Comparison of ENCODE assay signal across 8 cellular contexts in genomic region chr2:100751841-100752625, GRCh38.
DNase-seq lines count a peak whose midpoint lies in the region; ATAC-seq and TF ChIP-seq lines count a peak whose summit lies in the region.
"Not testable (repeated sequence)": the region's sequence is repeated elsewhere in the genome, so short reads cannot be mapped to it uniquely, and the experiment has no call there.

No MANE protein-coding gene starts in this region.

- H3K4me1 Mint-ChIP-seq in activated T-cell treated with anti-CD3 and anti-CD28 coated beads, Interleukin-2, amount 50 U/mL, for 72 hours (ENCODE audit: low read depth) = peaks cover 20% of the 10 kb centered on the region

- H3K23ac ChIP-seq in trophoblast cell (ENCODE audit: low read length) = not testable (repeated sequence)

- H2AK5ac ChIP-seq in trophoblast cell (ENCODE audit: low read length) = not testable (repeated sequence)

- not testable (repeated sequence) for H3K79me2 ChIP-seq in trophoblast cell (ENCODE audit: control insufficient read depth, insufficient read depth, low read length, poor library complexity)

- H3K36me3 ChIP-seq in trophoblast cell (ENCODE audit: control insufficient read depth in 1 of 2, insufficient read depth in 2 of 2, low read length in 2 of 2); thoracic aorta: not testable (repeated sequence)

- H3K4ac ChIP-seq in trophoblast cell (ENCODE audit: low read depth, low read length) = not testable (repeated sequence)

- not testable (repeated sequence) for H2BK12ac ChIP-seq in trophoblast cell (ENCODE audit: low read length)

- H3K18ac ChIP-seq in trophoblast cell (ENCODE audit: low read length) = not testable (repeated sequence)

- H3K27me3 Mint-ChIP-seq in activated T-cell treated with anti-CD3 and anti-CD28 coated beads, Interleukin-2, amount 50 U/mL, for 72 hours (ENCODE audit: low read depth) = not testable (repeated sequence)

- H2BK5ac ChIP-seq in trophoblast cell (ENCODE audit: low read depth, low read length, poor library complexity) = not testable (repeated sequence)

- not testable (repeated sequence) for H3K36me3 Mint-ChIP-seq in activated T-cell treated with anti-CD3 and anti-CD28 coated beads, Interleukin-2, amount 50 U/mL, for 72 hours (ENCODE audit: insufficient read depth in 2 of 2)

- H3K79me1 ChIP-seq in trophoblast cell (ENCODE audit: low read length) = not testable (repeated sequence)

- not testable (repeated sequence) for H3K27me3 ChIP-seq in foreskin keratinocyte; trophoblast cell (ENCODE audit: insufficient read depth, low read length); thoracic aorta (replicated peaks; ENCODE audit: insufficient read depth)

- not testable (repeated sequence) for H3K9me3 Mint-ChIP-seq in activated T-cell treated with anti-CD3 and anti-CD28 coated beads, Interleukin-2, amount 50 U/mL, for 72 hours

- peak overlapping the region; percentile 85 for H3K27ac Mint-ChIP-seq in activated T-cell treated with anti-CD3 and anti-CD28 coated beads, Interleukin-2, amount 50 U/mL, for 72 hours

- H3K4me1 ChIP-seq in foreskin keratinocyte (peaks cover 25% of the 10 kb centered on the region), thoracic aorta (ENCODE audit: control insufficient read depth in 1 of 2, low read depth in 2 of 2) (peaks cover 12 to 54% of the 10 kb centered on the region in 2 donors)
- H3K4me1 ChIP-seq in trophoblast cell (ENCODE audit: control insufficient read depth in 1 of 2, insufficient read depth in 2 of 2, low read length in 2 of 2) = not testable (repeated sequence)

- not testable (repeated sequence) for H4K8ac ChIP-seq in trophoblast cell (ENCODE audit: low read depth, low read length)

- not testable (repeated sequence) for H3K9me3 ChIP-seq in trophoblast cell (ENCODE audit: insufficient read depth, low read depth, low read length); thoracic aorta

- ATAC-seq in SK-N-SH treated with all-trans-retinoic acid at 6 μM for 48 hours = peak; percentile 35
- ATAC-seq in activated T-cell treated with anti-CD3 and anti-CD28 coated beads, Interleukin-2, amount 50 U/mL, for 72 hours (replicated peaks in 1 of 2) = peak; percentile 86 to 92
- peak; percentile 27 for ATAC-seq in foreskin keratinocyte
- not testable (repeated sequence) for ATAC-seq in thoracic aorta (ENCODE audit: insufficient number of reproducible peaks, low FRiP score, low read depth)

- not testable (repeated sequence) for H2BK120ac ChIP-seq in trophoblast cell (ENCODE audit: insufficient read depth, low read length, poor library complexity)

- DNase-seq in Daoy (ENCODE audit: low read depth) (peak; percentile 74), MV-4-11 (lab: John Stamatoyannopoulos, UW) (peak; percentile 37), cardiac fibroblast (ENCODE audit: low read depth in 2 of 2) (peak; percentile 76 to 85), foreskin keratinocyte (peak; percentile 76 to 86), trophoblast cell (peak; percentile 25 to 47)
- peak; percentile 15 to 36 for DNase-seq in activated T-cell treated with anti-CD3 and anti-CD28 coated beads, Interleukin-2, amount 50 U/mL, for 72 hours
- DNase-seq in thoracic aorta (ENCODE audit: low spot score) = not testable (repeated sequence)

- H3K27ac ChIP-seq in foreskin keratinocyte (peak overlapping the region; percentile 66), thoracic aorta (peak overlapping the region; percentile 32 to 46)
- not testable (repeated sequence) for H3K27ac ChIP-seq in trophoblast cell (ENCODE audit: low read depth, low read length)

- peak overlapping the region in 1 of 2 donors; percentile 34 for H3K4me3 Mint-ChIP-seq in activated T-cell treated with anti-CD3 and anti-CD28 coated beads, Interleukin-2, amount 50 U/mL, for 72 hours

- H2AFZ ChIP-seq in trophoblast cell (ENCODE audit: insufficient read depth, low read length, poor library complexity) = not testable (repeated sequence)

- not testable (repeated sequence) for H3K4me3 ChIP-seq in cardiac fibroblast (replicated peaks in 1 of 2; ENCODE audit: low read depth in 2 of 2, low read length in 2 of 2); trophoblast cell (ENCODE audit: low read depth, low read length); thoracic aorta

- H3K9ac ChIP-seq in trophoblast cell (ENCODE audit: low read length) = not testable (repeated sequence)

- not testable (repeated sequence) for H4K91ac ChIP-seq in trophoblast cell (ENCODE audit: low read depth, low read length)

- H4K12ac ChIP-seq in trophoblast cell (ENCODE audit: low read depth, low read length) = not testable (repeated sequence)

- no CpG with 5 or more reads among the region's 6 CpGs for WGBS in trophoblast cell (ENCODE audit: extremely low coverage, insufficient coverage, insufficient read length)

- H3K4me2 ChIP-seq in trophoblast cell (ENCODE audit: low read length) = not testable (repeated sequence)

- not testable (repeated sequence) for H3K14ac ChIP-seq in trophoblast cell (ENCODE audit: low read length)

- not testable (repeated sequence) for TF ChIP-seq CTCF in cardiac fibroblast (IDR thresholded peaks at IDR 0.05; ENCODE audit: low read depth, low read length); foreskin keratinocyte (conservative IDR thresholded peaks at IDR 0.05); thoracic aorta (IDR thresholded peaks at IDR 0.05)
